ENCODE assay signal across 21 cellular contexts in the genomic region with DNA sequence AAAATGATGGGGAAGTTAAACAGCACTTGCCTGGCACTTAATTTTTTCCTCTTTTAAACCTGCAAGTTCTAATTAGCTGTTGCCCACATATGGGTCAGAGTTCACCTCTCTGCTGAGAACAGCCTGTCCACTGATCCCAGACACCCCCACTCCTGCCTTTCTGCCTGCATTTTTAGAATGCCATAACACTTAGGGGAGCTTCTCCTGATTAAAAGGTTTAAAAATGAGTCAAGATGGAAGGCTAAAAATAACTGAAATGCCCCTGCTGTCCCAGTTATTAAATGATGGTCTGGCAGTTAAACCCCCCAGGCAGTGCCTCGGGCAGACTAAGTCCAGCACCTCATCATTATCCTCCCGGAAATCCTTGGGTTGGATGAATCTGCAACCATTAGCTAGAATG.
"Had no signal": no experiment of that assay in that cellular context is flagged by ENCODE, and none has a peak within 500 bp of the region (broad histone marks: within the 10 kb centered on the region; RNA-seq: fewer than 3 reads in every experiment).

No MANE protein-coding gene starts in this region.

- H3K4me3 ChIP-seq: ascending aorta, esophagus squamous epithelium, lung, sigmoid colon, spleen, thoracic aorta had no signal

- H3K27ac ChIP-seq: ascending aorta, esophagus squamous epithelium, sigmoid colon, spleen, thoracic aorta, VCaP had no signal

- H3K36me3 ChIP-seq: ascending aorta, esophagus squamous epithelium, sigmoid colon, spleen, thoracic aorta had no signal

- ATAC-seq: activated naive CD8-positive, alpha-beta T cell treated with anti-CD3 and anti-CD28 coated beads, Interleukin-2, amount 50 U/mL, for 24 hours; activated T-cell treated with anti-CD3 and anti-CD28 coated beads, Interleukin-2, amount 50 U/mL, for 4 hours; effector memory CD8-positive, alpha-beta T cell; left colon; stimulated activated naive B cell treated with anti-CD40 and anti-IgM and Interleukin-4, amounts not matched to agents 10 μg/mL and 1 μg/mL and 100 μg/mL, for 72 hours; T-helper 17 cell had no signal

- H3K4me1 ChIP-seq: ascending aorta, esophagus squamous epithelium, sigmoid colon, spleen had no signal

- H3K27me3 ChIP-seq: ascending aorta, esophagus squamous epithelium, sigmoid colon, spleen had no signal

- H3K9me3 ChIP-seq: ascending aorta, esophagus squamous epithelium, sigmoid colon, thoracic aorta had no signal

- DNase-seq: activated CD4-positive, alpha-beta T cell treated with anti-CD3 and anti-CD28 coated beads, Interleukin-2, amount 50 U/mL, for 1 hour; activated CD4-positive, CD25-positive, alpha-beta regulatory T cell treated with anti-CD3 and anti-CD28 coated beads, Interleukin-2, amount 50 U/mL, for 72 hours; activated CD8-positive, alpha-beta memory T cell treated with anti-CD3 and anti-CD28 coated beads, Interleukin-2, amount 50 U/mL, for 4 hours; activated effector memory CD4-positive, alpha-beta T cell treated with Interleukin-2 at 50 U/mL for 16 hours; activated naive CD4-positive, alpha-beta T cell treated with anti-CD3 and anti-CD28 coated beads, Interleukin-2, amount 10 ng/mL, durations not matched to agents 7 days and 5 days; activated naive CD8-positive, alpha-beta T cell treated with anti-CD3 and anti-CD28 coated beads, Interleukin-2, amount 50 U/mL, for 24 hours; activated T-cell treated with anti-CD3 and anti-CD28 coated beads, Interleukin-2, amount 50 U/mL, for 4 hours; dermis blood vessel endothelial cell; effector memory CD8-positive, alpha-beta T cell; esophagus squamous epithelium; immature natural killer cell; left colon; naive B cell; sigmoid colon; spleen; stimulated activated naive B cell treated with anti-CD40 and anti-IgM and Interleukin-4, amounts not matched to agents 10 μg/mL and 1 μg/mL and 100 μg/mL, for 72 hours; T-helper 17 cell had no signal
